ENCODE assay signal across 10 cellular contexts in genomic region chr17:50916026-50916707, GRCh38. TPM values are rescaled to one million over a fixed set of nuclear protein-coding genes. Genes with fewer than 3 reads are reported as not detected.
DNase-seq lines count a peak whose midpoint lies in the region; ATAC-seq and TF ChIP-seq lines count a peak whose summit lies in the region.
"Had no signal": no experiment of that assay in that cellular context is flagged by ENCODE, and none has a peak within 500 bp of the region (broad histone marks: within the 10 kb centered on the region; RNA-seq: fewer than 3 reads in every experiment).

No MANE protein-coding gene starts in this region.

- no peak overlapping the region for H3K4me3 Mint-ChIP-seq in activated CD8-positive, alpha-beta T cell treated with anti-CD3 and anti-CD28 coated beads for 36 hours

- peak overlapping the region; percentile 84 for H3K27ac ChIP-seq in layer of hippocampus (ENCODE audit: low read depth, low read length)

- H3K9me3 ChIP-seq in MG63, result no peaks in the 10 kb centered on the region

- H3K4me1 Mint-ChIP-seq in activated CD8-positive, alpha-beta T cell treated with anti-CD3 and anti-CD28 coated beads for 36 hours (ENCODE audit: low read depth), result peaks cover 64% of the 10 kb centered on the region

- DNase-seq in A172 (ENCODE audit: low spot score) (peak; percentile 28), ELR (ENCODE audit: low read depth) (peak; percentile 39), COLO829 (ENCODE audit: low spot score) (no peak), MG63 (no peak), NOMO-1 treated with DMSO at 0.1 percent for 48 hours (lab: John Stamatoyannopoulos, UW; ENCODE audit: unreplicated experiment) (no peak), activated gamma-delta T cell treated with Interleukin-2 at 50 U/mL for 16 hours (no peak)
- DNase-seq in activated CD8-positive, alpha-beta T cell treated with anti-CD3 and anti-CD28 coated beads for 36 hours, result peak; percentile 62
- DNase-seq: DMS153; effector CD4-positive, alpha-beta T cell had no signal

- no peak overlapping the region for H3K4me3 ChIP-seq in MG63

- H3K27me3 ChIP-seq in layer of hippocampus (ENCODE audit: control insufficient read depth, insufficient read depth, low read length) (no peaks in the 10 kb centered on the region), MG63 (no peaks in the 10 kb centered on the region)

- peak; percentile 37 for ATAC-seq in activated CD8-positive, alpha-beta T cell treated with anti-CD3 and anti-CD28 coated beads for 36 hours

- TF ChIP-seq CTCF in activated CD8-positive, alpha-beta T cell treated with anti-CD3 and anti-CD28 coated beads for 36 hours (IDR thresholded peaks at IDR 0.05), result no peak

- no peaks in the 10 kb centered on the region for H3K36me3 ChIP-seq in MG63

- POLR2A ChIA-PET in activated CD8-positive, alpha-beta T cell treated with anti-CD3 and anti-CD28 coated beads for 36 hours (lab: Charles Lee), result interaction anchor here (1.0 to 8.1 kb wide), 3 partner anchors 24 to 51 kb away, joined by 3 to 75 read pairs (median 5); partner anchors contain the start of gene TOB1

- no peaks in the 10 kb centered on the region for H3K27me3 Mint-ChIP-seq in activated CD8-positive, alpha-beta T cell treated with anti-CD3 and anti-CD28 coated beads for 36 hours

- CTCF ChIA-PET in activated CD8-positive, alpha-beta T cell treated with anti-CD3 and anti-CD28 coated beads for 36 hours (lab: Charles Lee), result interaction anchor here (0.6 to 1.9 kb wide), 3 partner anchors 53 to 133 kb away, joined by 3 to 5 read pairs (median 4); no protein-coding TSS in a partner anchor

- no peaks in the 10 kb centered on the region for H3K36me3 Mint-ChIP-seq in activated CD8-positive, alpha-beta T cell treated with anti-CD3 and anti-CD28 coated beads for 36 hours (ENCODE audit: low read depth)

- H3K27ac Mint-ChIP-seq in activated CD8-positive, alpha-beta T cell treated with anti-CD3 and anti-CD28 coated beads for 36 hours, result no peak overlapping the region

- no peaks in the 10 kb centered on the region for H3K9me3 Mint-ChIP-seq in activated CD8-positive, alpha-beta T cell treated with anti-CD3 and anti-CD28 coated beads for 36 hours

- intact Hi-C loops in activated CD8-positive, alpha-beta T cell treated with anti-CD3 and anti-CD28 coated beads for 36 hours (cut with micrococcal nuclease), result no loop called here

RNA-seq across cellular contexts. Expression of gene TOB1, which starts 50.0 kb away (rescaled TPM):
- 7.2 and 8.1 TPM in 2 replicates for total RNA-seq in A172 (2014; rRNA removed; shearing (Covaris generic))
- 10 to 100 TPM; 34.4 to 40.5 TPM for total RNA-seq in activated CD8-positive, alpha-beta T cell treated with anti-CD3 and anti-CD28 coated beads for 36 hours
- 16.0 and 17.5 TPM in 2 replicates for total RNA-seq in MG63 (2014; rRNA removed; shearing (Covaris generic); ENCODE audit: low replicate concordance)

Comparison
In these comparisons a context has a peak if more than half of its experiments do, and no peak if none do; other contexts are left out.
1. DNase-seq: peak in A172 (single experiment), ELR (single experiment) and activated CD8-positive, alpha-beta T cell treated with anti-CD3 and anti-CD28 coated beads for 36 hours (single experiment); none in COLO829 (single experiment), MG63 (single experiment), NOMO-1 treated with DMSO at 0.1 percent for 48 hours (single experiment) and activated gamma-delta T cell treated with Interleukin-2 at 50 U/mL for 16 hours (single experiment).